26 cellular contexts compared by ENCODE assay signal in the genomic region with DNA sequence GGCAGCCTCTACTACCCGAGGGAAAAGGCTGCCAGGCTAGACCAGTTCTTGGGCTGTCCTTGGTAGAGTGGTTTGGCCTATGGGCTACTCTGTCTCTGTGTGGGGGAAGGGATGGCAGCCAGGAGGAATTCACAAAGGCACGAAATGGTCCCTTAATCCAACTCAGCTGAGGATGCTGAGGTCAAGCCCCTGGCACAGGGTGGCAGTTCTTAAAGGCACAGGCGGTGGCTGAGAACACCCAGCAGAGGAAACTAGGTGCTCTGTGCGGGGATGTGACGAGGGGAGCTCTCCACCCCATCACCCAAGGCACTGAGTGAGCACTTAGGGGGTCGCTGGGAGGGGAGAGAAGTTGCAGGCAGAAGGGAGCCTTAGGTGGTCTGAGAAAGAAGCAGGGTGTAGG. TPM values are rescaled to one million over a fixed set of nuclear protein-coding genes. Genes with fewer than 3 reads are reported as not detected.
"Had no signal": no experiment of that assay in that cellular context is flagged by ENCODE, and none has a peak within 500 bp of the region (broad histone marks: within the 10 kb centered on the region; RNA-seq: fewer than 3 reads in every experiment).

A gene (minus strand): TSS at position 101 of the 400 bp plus-strand sequence. CDS start 192 bp downstream, outside the sequence.

- ATAC-seq: effector memory CD8-positive, alpha-beta T cell; esophagus mucosa had no signal

- H3K4me3 Mint-ChIP-seq: activated B cell treated with CpG ODN at 0.5 μM for 24 hours; activated CD4-positive, alpha-beta memory T cell treated with anti-CD3 and anti-CD28 coated beads for 36 hours; activated naive CD4-positive, alpha-beta T cell treated with anti-CD3 and anti-CD28 coated beads for 36 hours; central memory CD8-positive, alpha-beta T cell; effector memory CD8-positive, alpha-beta T cell; nephron progenitor cell; T-helper 1 cell treated with Interleukin-12 subunit alpha and Interleukin-12 subunit beta and Interleukin-4 antibody, amounts not matched to agents 30 μg/mL and 1 μg/mL, for 36 hours had no signal

- H3K9me3 Mint-ChIP-seq: activated B cell treated with CpG ODN at 0.5 μM for 24 hours; activated CD4-positive, alpha-beta memory T cell treated with anti-CD3 and anti-CD28 coated beads for 36 hours; activated naive CD4-positive, alpha-beta T cell treated with anti-CD3 and anti-CD28 coated beads for 36 hours; central memory CD8-positive, alpha-beta T cell; effector memory CD8-positive, alpha-beta T cell; T-helper 1 cell treated with Interleukin-12 subunit alpha and Interleukin-12 subunit beta and Interleukin-4 antibody, amounts not matched to agents 30 μg/mL and 1 μg/mL, for 36 hours had no signal

- H3K4me1 ChIP-seq: colonic mucosa had no signal

- DNase-seq: activated B cell treated with CpG ODN at 0.5 μM for 24 hours; activated CD4-positive, alpha-beta memory T cell treated with anti-CD3 and anti-CD28 coated beads for 36 hours; activated CD4-positive, alpha-beta T cell treated with anti-CD3 and anti-CD28 coated beads for 4 hours; activated effector memory CD4-positive, alpha-beta T cell treated with Interleukin-2 at 50 U/mL for 16 hours; activated naive CD4-positive, alpha-beta T cell treated with anti-CD3 and anti-CD28 coated beads for 36 hours; activated T-cell treated with anti-CD3 and anti-CD28 coated beads, Interleukin-2, amount 50 U/mL, for 48 hours; anterior cingulate cortex; colonic mucosa; dorsolateral prefrontal cortex; effector memory CD8-positive, alpha-beta T cell; glutamatergic neuron; hippocampal formation; left ventricle myocardium superior; nephron progenitor cell; stimulated activated CD4-positive, alpha-beta T cell treated with anti-CD3 and anti-CD28 coated beads, Interleukin-2, amount 100 ng/mL, for 48 hours; stimulated activated naive CD4-positive, alpha-beta T cell treated with Interleukin-2 at 50 U/mL for 16 hours; substantia nigra; transverse colon had no signal

- H3K27ac ChIP-seq: colonic mucosa, dorsolateral prefrontal cortex, right atrium auricular region, transverse colon had no signal

- H3K36me3 ChIP-seq: colonic mucosa, right atrium auricular region, transverse colon had no signal

- H3K4me3 ChIP-seq: colonic mucosa, dorsolateral prefrontal cortex, right atrium auricular region, transverse colon had no signal

- H3K36me3 Mint-ChIP-seq: activated CD4-positive, alpha-beta memory T cell treated with anti-CD3 and anti-CD28 coated beads for 36 hours had no signal

- H3K4me1 Mint-ChIP-seq: activated B cell treated with CpG ODN at 0.5 μM for 24 hours; central memory CD8-positive, alpha-beta T cell; nephron progenitor cell had no signal

- H3K27ac Mint-ChIP-seq: activated B cell treated with CpG ODN at 0.5 μM for 24 hours; activated CD4-positive, alpha-beta memory T cell treated with anti-CD3 and anti-CD28 coated beads for 36 hours; activated naive CD4-positive, alpha-beta T cell treated with anti-CD3 and anti-CD28 coated beads for 36 hours; effector memory CD8-positive, alpha-beta T cell; nephron progenitor cell; progenitor cell of endocrine pancreas; T-helper 1 cell treated with Interleukin-12 subunit alpha and Interleukin-12 subunit beta and Interleukin-4 antibody, amounts not matched to agents 30 μg/mL and 1 μg/mL, for 36 hours had no signal

- H3K27me3 ChIP-seq: colonic mucosa, dorsolateral prefrontal cortex, right atrium auricular region had no signal

- H3K9me3 ChIP-seq: colonic mucosa, right atrium auricular region, transverse colon had no signal

RNA-seq across cellular contexts. Expression of the gene that starts here (rescaled TPM):
- total RNA-seq: activated B cell treated with CpG ODN at 0.5 μM for 24 hours; activated CD4-positive, alpha-beta memory T cell treated with anti-CD3 and anti-CD28 coated beads for 36 hours; activated naive CD4-positive, alpha-beta T cell treated with anti-CD3 and anti-CD28 coated beads for 36 hours; colonic mucosa; endothelial cell of umbilical vein; esophagus mucosa; frontal cortex; left ventricle myocardium superior; omental fat pad; progenitor cell of endocrine pancreas; right atrium auricular region had no signal
